Comparison of ENCODE assay signal across 1 cellular context in genomic region chr15:89395461-89395875, GRCh38.
TF ChIP-seq lines count a peak whose summit lies in the region.

No MANE protein-coding gene starts in this region.

TF ChIP-seq in K562, 482 proteins besides CTCF, POLR2A, EP300 and RAD21 (continued from another document):
- TF ChIP-seq TAF1 (IDR thresholded peaks at IDR 0.05; ENCODE audit: control insufficient read depth, extremely low read depth, insufficient read depth, low read length, severe bottlenecking): no peak
- no peak for TF ChIP-seq TAF15 (IDR thresholded peaks at IDR 0.05; ENCODE audit: low read depth, low read length)
- TF ChIP-seq KDM4B (IDR thresholded peaks at IDR 0.05; ENCODE audit: borderline replicate concordance in 2 of 2, low read depth in 1 of 2): no peak
TF ChIP-seq in K562: peak in this region for 1.
